16 cellular contexts compared by ENCODE assay signal in genomic region chr9:15137658-15138356, GRCh38.
DNase-seq lines count a peak whose midpoint lies in the region; ATAC-seq, FAIRE-seq and TF ChIP-seq lines count a peak whose summit lies in the region.
"Had no signal": no experiment of that assay in that cellular context is flagged by ENCODE, and none has a peak within 500 bp of the region (broad histone marks: within the 10 kb centered on the region; RNA-seq: fewer than 3 reads in every experiment).

No MANE protein-coding gene starts in this region.

- H2AFZ ChIP-seq in H9 (ENCODE audit: low read length) (no peak overlapping the region), PC-3 (ENCODE audit: low read length) (no peak overlapping the region)

- H3K4me2 ChIP-seq in H9 (ENCODE audit: insufficient read depth, insufficient read length, low read length) (peak overlapping the region; percentile 6), PC-3 (ENCODE audit: low read length) (no peak overlapping the region)
- H3K4me2 ChIP-seq: BLaER1 treated with 17β-estradiol and CSF1 and Interleukin-3, amounts not matched to agents 10 nM and 100 nM had no signal

- H2BK5ac ChIP-seq in H9 (ENCODE audit: insufficient read length, low read length) = peak overlapping the region; percentile 58

- H3K4me1 Mint-ChIP-seq in H9 (peaks cover 38 to 43% of the 10 kb centered on the region in 2 experiments), WTC11 (peaks cover 60% of the 10 kb centered on the region)
- H3K4me1 Mint-ChIP-seq: B cell had no signal

- no peaks in the 10 kb centered on the region for H3K9me2 ChIP-seq in PC-3 (replicated peaks; ENCODE audit: low read length)

- no peaks in the 10 kb centered on the region for H3K23me2 ChIP-seq in H9 (ENCODE audit: insufficient read length, low read depth, low read length, poor library complexity, severe bottlenecking)

- H4K20me1 ChIP-seq in H9 (ENCODE audit: control insufficient read depth, insufficient read depth, insufficient read length) (no peaks in the 10 kb centered on the region), PC-3 (ENCODE audit: low read length) (no peaks in the 10 kb centered on the region)
- H4K20me1 ChIP-seq: BLaER1 treated with 17β-estradiol and CSF1 and Interleukin-3, amounts not matched to agents 10 nM and 100 nM had no signal

- WGBS in H9 (ENCODE audit: extremely low coverage, insufficient read length, low lambda C conversion rate) = no CpG with 5 or more reads among the region's 6 CpGs
- WGBS in iPS DF 6.9 (ENCODE audit: insufficient coverage, insufficient read length) = no CpG with 5 or more reads among the region's 6 CpGs
- WGBS in pancreas, 2 donors = 68 to 71% methylated on average over 6 of the region's 6 CpGs

- peak overlapping the region; percentile 89 for H3K27ac ChIP-seq in H9 (ENCODE audit: insufficient read length, low read depth, low read length)
- H3K27ac ChIP-seq in iPS DF 6.9 (ENCODE audit: low read length) = peak overlapping the region; percentile 96
- H3K27ac ChIP-seq in pancreas = no peak overlapping the region
- H3K27ac ChIP-seq in caudate nucleus (ENCODE audit: low read depth, low read length) = no peak overlapping the region
- no peak overlapping the region for H3K27ac ChIP-seq in PC-3 (ENCODE audit: low read length)
- H3K27ac ChIP-seq: BLaER1 treated with 17β-estradiol and CSF1 and Interleukin-3, amounts not matched to agents 10 nM and 100 nM had no signal

- DNase-seq in H9 (peak; percentile 36), WTC11 (ENCODE audit: low spot score) (no peak), iPS DF 6.9 (ENCODE audit: low read depth, low spot score) (no peak), pancreas (no peak), caudate nucleus (lab: John Stamatoyannopoulos, UW) (no peak), PC-3 (no peak)
- DNase-seq: 8988T; Calu3; CD8-positive, alpha-beta T cell; DMS79 treated with DMSO at 0.1 percent for 48 hours; GF-D8; GOT3 had no signal

- H3K79me1 ChIP-seq in H9 (ENCODE audit: insufficient read depth, low read depth, low read length, poor library complexity, severe bottlenecking) = no peaks in the 10 kb centered on the region

- H3K27ac Mint-ChIP-seq in H9 (peak overlapping the region; percentile 35 to 98 (median 93)), WTC11 (peak overlapping the region; percentile 98)
- H3K27ac Mint-ChIP-seq: B cell; CD8-positive, alpha-beta T cell had no signal

- no peak overlapping the region for H2BK15ac ChIP-seq in H9 (ENCODE audit: low read depth, low read length)

- no peak overlapping the region for H2BK120ac ChIP-seq in H9 (ENCODE audit: low read depth, low read length, poor library complexity, severe bottlenecking)

- BruUV-seq in PC-3 (replicated peaks; lab: Mats Ljungman, UMichigan) = no TSS peak

- intact Hi-C loops in pancreas (cut with DNase I) (loop anchor here in 1 of 3 donors (10.0 kb wide), 1 partner anchor 303 kb away; no protein-coding TSS in a partner anchor), PC-3 (cut with micrococcal nuclease) (no loop called here)

- FAIRE-seq in pancreas (lab: Jason Lieb, UNC) = no peak

- H3K79me2 ChIP-seq in H9 (ENCODE audit: insufficient read depth, low read length) (no peaks in the 10 kb centered on the region), PC-3 (ENCODE audit: low read length) (no peaks in the 10 kb centered on the region)

- H3K9me3 Mint-ChIP-seq in H9 (peaks cover 3 to 5% of the 10 kb centered on the region in 2 experiments; a peak in 3 of 5 replicates), WTC11 (peaks cover 13% of the 10 kb centered on the region; the same call in 1 of the 2 replicates)
- H3K9me3 Mint-ChIP-seq: CD8-positive, alpha-beta T cell had no signal

- POLR2A ChIA-PET in WTC11 (lab: Charles Lee) = interaction anchor here (0.6 to 0.8 kb wide), 2 partner anchors 75 to 169 kb away, joined by 3 to 11 read pairs; no protein-coding TSS in a partner anchor
- POLR2A ChIA-PET in PC-3 (lab: Charles Lee; ENCODE audit: unreplicated experiment) = no interaction called here

- no peaks in the 10 kb centered on the region for H3K27me3 Mint-ChIP-seq in H9 (ENCODE audit: low read depth)
- H3K27me3 Mint-ChIP-seq in WTC11 (ENCODE audit: low read depth) = no peaks in the 10 kb centered on the region

- H3K4me3 ChIP-seq in iPS DF 6.9 (ENCODE audit: low read length) (no peak overlapping the region), pancreas (no peak overlapping the region), PC-3 (ENCODE audit: low read length) (no peak overlapping the region)
- H3K4me3 ChIP-seq: BLaER1 treated with 17β-estradiol and CSF1 and Interleukin-3, amounts not matched to agents 10 nM and 100 nM; HAP-1 had no signal

- CTCF ChIA-PET in WTC11 (lab: Charles Lee) (interaction anchor here (0.8 kb wide), 1 partner anchor 74 kb away, joined by 5 read pairs; no protein-coding TSS in a partner anchor), PC-3 (lab: Charles Lee) (no interaction called here)

- H3K4ac ChIP-seq in H9 (ENCODE audit: low read depth, low read length) = no peak overlapping the region

- no peaks in the 10 kb centered on the region for H3K27me3 ChIP-seq in H9 (ENCODE audit: insufficient read depth, low read length)
- no peaks in the 10 kb centered on the region for H3K27me3 ChIP-seq in iPS DF 6.9 (ENCODE audit: control insufficient read depth, insufficient read depth, low read length)
- no peaks in the 10 kb centered on the region for H3K27me3 ChIP-seq in pancreas
- H3K27me3 ChIP-seq in PC-3 (ENCODE audit: low read length) = no peaks in the 10 kb centered on the region
- H3K27me3 ChIP-seq: BLaER1 treated with 17β-estradiol and CSF1 and Interleukin-3, amounts not matched to agents 10 nM and 100 nM had no signal

- H3K23ac ChIP-seq in H9 (ENCODE audit: insufficient read length, low read depth, low read length) = no peak overlapping the region

- no peak overlapping the region for H3K14ac ChIP-seq in H9 (ENCODE audit: insufficient read depth, low read length)

- H3K9ac ChIP-seq in H9 (ENCODE audit: extremely low read depth, insufficient read length, low read length) (no peak overlapping the region), PC-3 (ENCODE audit: low read length) (no peak overlapping the region)
- H3K9ac ChIP-seq: BLaER1 treated with 17β-estradiol and CSF1 and Interleukin-3, amounts not matched to agents 10 nM and 100 nM had no signal

- no peaks in the 10 kb centered on the region for H3K9me3 ChIP-seq in H9 (ENCODE audit: control insufficient read depth, low read depth, low read length)
- no peaks in the 10 kb centered on the region for H3K9me3 ChIP-seq in iPS DF 6.9 (ENCODE audit: control insufficient read depth, insufficient read depth, low read length)
- H3K9me3 ChIP-seq in pancreas = no peaks in the 10 kb centered on the region
- no peaks in the 10 kb centered on the region for H3K9me3 ChIP-seq in PC-3 (ENCODE audit: low read length)
- H3K9me3 ChIP-seq: BLaER1 treated with 17β-estradiol and CSF1 and Interleukin-3, amounts not matched to agents 10 nM and 100 nM; HAP-1 had no signal

- no peak overlapping the region for H4K91ac ChIP-seq in H9 (ENCODE audit: insufficient read length, low read depth, low read length)

- H3K4me1 ChIP-seq in H9 (ENCODE audit: insufficient read depth, low read length) (peaks cover 6% of the 10 kb centered on the region; the same call in 1 of the 2 replicates), iPS DF 6.9 (ENCODE audit: control insufficient read depth, insufficient read depth, low read length) (peaks cover 3% of the 10 kb centered on the region; the same call in 1 of the 2 replicates), pancreas (no peaks in the 10 kb centered on the region), PC-3 (ENCODE audit: insufficient read depth, low read length) (no peaks in the 10 kb centered on the region)

- H2BK12ac ChIP-seq in H9 (ENCODE audit: insufficient read length, low read depth, low read length) = no peak overlapping the region

- H3K18ac ChIP-seq in H9 (ENCODE audit: insufficient read length, low read depth, low read length) = no peak overlapping the region

- no peaks in the 10 kb centered on the region for H3F3A ChIP-seq in PC-3 (ENCODE audit: low read length, unreplicated experiment)

- H3K56ac ChIP-seq in H9 (ENCODE audit: insufficient read length, low read depth, low read length) = peak overlapping the region; percentile 83

- no peaks in the 10 kb centered on the region for H3K36me3 ChIP-seq in iPS DF 6.9 (ENCODE audit: control insufficient read depth, insufficient read depth, low read length)
- H3K36me3 ChIP-seq in pancreas = no peaks in the 10 kb centered on the region
- H3K36me3 ChIP-seq in PC-3 (ENCODE audit: low read depth, low read length) = no peaks in the 10 kb centered on the region
- H3K36me3 ChIP-seq: BLaER1 treated with 17β-estradiol and CSF1 and Interleukin-3, amounts not matched to agents 10 nM and 100 nM; HAP-1 had no signal

- H3K4me3 Mint-ChIP-seq in H9 = peak overlapping the region in 1 of 2 experiments; percentile 53; a peak in 2 of 5 replicates
- peak overlapping the region; percentile 23; the same call in 1 of the 2 replicates for H3K4me3 Mint-ChIP-seq in WTC11
- H3K4me3 Mint-ChIP-seq: B cell; CD8-positive, alpha-beta T cell had no signal

- no peak overlapping the region for H2BK20ac ChIP-seq in H9 (ENCODE audit: low read depth, low read length, poor library complexity, severe bottlenecking)

- peak; percentile 12 for ATAC-seq in WTC11
- no peak for ATAC-seq in HG03571 (IDR thresholded peaks at IDR 0.05; ENCODE audit: unreplicated experiment)
- ATAC-seq in pancreas = no peak
- ATAC-seq in PC-3 = no peak
- ATAC-seq: CD8-positive, alpha-beta T cell had no signal

- H3T11ph ChIP-seq in H9 (ENCODE audit: low read length) = no peak overlapping the region

- H3K36me3 Mint-ChIP-seq in H9 (ENCODE audit: insufficient read depth in 1 of 3, low read depth in 3 of 3) = peaks cover 0 to 3% (median 0%) of the 10 kb centered on the region in 3 experiments; a peak in 3 of 7 replicates
- H3K36me3 Mint-ChIP-seq in WTC11 = peaks cover 7% of the 10 kb centered on the region; the same call in 1 of the 2 replicates
- H3K36me3 Mint-ChIP-seq: CD8-positive, alpha-beta T cell had no signal

- TF ChIP-seq CTCF in H9 (conservative IDR thresholded peaks at IDR 0.05) (no peak), WTC11 (IDR thresholded peaks at IDR 0.05) (no peak), pancreas (IDR thresholded peaks at IDR 0.05) (no peak), PC-3 (conservative IDR thresholded peaks at IDR 0.05; ENCODE audit: low read depth, low read length) (no peak)

- H2AK5ac ChIP-seq in H9 (ENCODE audit: insufficient read length, low read length) = no peak overlapping the region

- peak overlapping the region; percentile 47 for H4K5ac ChIP-seq in H9 (ENCODE audit: insufficient read length, low read depth, low read length)

- no peak overlapping the region for H4K8ac ChIP-seq in H9 (replicated peaks; ENCODE audit: insufficient read length, low read depth, low read length)

TF ChIP-seq in WTC11, 78 proteins besides CTCF, POLR2A, EP300 and RAD21 (continues in another document):
- TF ChIP-seq GTF2I (CRISPR knock-in tag; conservative IDR thresholded peaks at IDR 0.05) (peak; percentile 10; the same call in 1 of the 2 replicates), ZNF121 (CRISPR knock-in tag; IDR thresholded peaks at IDR 0.05) (peak; percentile 92)

Comparison
In these comparisons a context has a peak if more than half of its experiments do, and no peak if none do; other contexts are left out.
1. H3K27ac ChIP-seq: peak in H9 (single experiment) and iPS DF 6.9 (single experiment); none in pancreas (0 of 4), caudate nucleus (single experiment) and PC-3 (single experiment).